In the genomic region with DNA sequence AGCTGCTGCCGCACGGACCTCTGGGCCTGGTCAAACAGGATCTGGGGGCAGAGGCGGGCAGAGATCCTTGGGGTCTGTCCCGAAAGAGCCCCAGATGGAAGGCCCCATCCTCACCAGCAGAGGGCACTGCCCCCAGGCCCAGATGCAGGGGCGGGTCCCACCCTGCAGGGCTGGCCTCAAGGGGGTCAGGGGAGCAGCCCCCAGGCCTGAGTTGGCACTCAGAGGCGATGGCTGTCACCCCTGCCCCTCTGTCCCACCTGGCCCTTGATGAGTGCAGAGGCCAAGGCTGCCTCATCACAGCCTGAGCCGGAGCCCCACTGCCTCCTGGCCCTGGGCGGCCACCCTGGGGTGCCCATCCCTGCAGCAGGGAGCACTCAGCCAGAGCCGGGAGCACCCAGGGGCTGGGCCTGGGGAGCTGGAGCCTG, we compare ENCODE assay signal across 1 cellular context.
TF ChIP-seq lines count a peak whose summit lies in the region.

No MANE protein-coding gene starts in this region.

TF ChIP-seq in endothelial cell of umbilical vein, 7 proteins besides CTCF, POLR2A, EP300 and RAD21:
- no peak for TF ChIP-seq JUN (IDR thresholded peaks at IDR 0.05; ENCODE audit: borderline replicate concordance, insufficient read depth, insufficient read length, low read depth)
- no peak for TF ChIP-seq FOS (IDR thresholded peaks at IDR 0.05; ENCODE audit: borderline replicate concordance, insufficient read depth, low read length)
- no peak for TF ChIP-seq MYC (IDR thresholded peaks at IDR 0.05; ENCODE audit: low read depth, low read length)
- TF ChIP-seq, protein P1, sequence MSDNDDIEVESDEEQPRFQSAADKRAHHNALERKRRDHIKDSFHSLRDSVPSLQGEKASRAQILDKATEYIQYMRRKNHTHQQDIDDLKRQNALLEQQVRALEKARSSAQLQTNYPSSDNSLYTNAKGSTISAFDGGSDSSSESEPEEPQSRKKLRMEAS (IDR thresholded peaks at IDR 0.05; ENCODE audit: insufficient read depth, insufficient read length): no peak
- no peak for TF ChIP-seq EZH2 (IDR thresholded peaks at IDR 0.05; ENCODE audit: borderline replicate concordance, low read depth, low read length, severe bottlenecking)
- no peak for TF ChIP-seq POLR2AphosphoS5 (IDR thresholded peaks at IDR 0.05; ENCODE audit: insufficient read depth, low read depth, low read length)
- TF ChIP-seq GATA2 (IDR thresholded peaks at IDR 0.05; ENCODE audit: insufficient read depth, insufficient read length, low read depth, low read length): no peak
